19 cellular contexts compared by ENCODE assay signal in the genomic region with DNA sequence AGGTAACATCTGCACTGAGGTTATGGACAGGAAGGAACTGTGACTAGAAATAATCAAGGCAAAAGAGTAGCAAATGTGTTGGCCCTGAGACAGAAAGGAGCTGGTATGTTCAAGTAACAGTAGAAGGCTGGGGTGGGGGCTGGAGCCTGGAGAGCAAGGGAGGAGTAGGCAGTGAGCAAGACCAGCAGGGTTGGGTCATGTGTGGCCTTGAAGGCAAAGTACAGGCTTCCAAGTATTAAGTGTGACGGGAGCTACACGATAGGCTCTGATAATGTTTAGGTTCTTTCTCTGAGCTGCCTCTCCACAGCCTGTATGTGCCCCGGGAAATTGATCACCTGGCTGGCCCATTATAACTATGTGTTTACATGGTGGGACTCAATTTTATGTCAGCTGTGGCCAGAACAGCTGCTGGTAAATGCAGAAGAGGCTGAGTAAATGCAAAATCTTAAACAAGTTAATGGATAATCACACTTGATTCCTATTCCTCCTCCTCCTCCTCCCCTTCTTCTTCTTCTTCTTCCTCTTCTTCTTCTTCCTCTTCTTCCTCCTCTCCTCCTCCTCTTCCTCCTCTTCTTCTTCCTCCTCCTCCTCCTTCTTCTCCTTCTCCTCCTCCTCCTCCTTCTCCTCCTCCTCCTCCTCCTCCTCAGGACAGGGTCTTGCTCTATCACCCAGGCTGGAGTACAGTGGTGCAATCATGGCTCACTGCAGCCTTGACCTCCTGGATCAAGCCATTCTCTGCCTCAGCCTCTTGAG. TPM values are rescaled to one million over a fixed set of nuclear protein-coding genes. Genes with fewer than 3 reads are reported as not detected.
"Had no signal": no experiment of that assay in that cellular context is flagged by ENCODE, and none has a peak within 500 bp of the region (broad histone marks: within the 10 kb centered on the region; RNA-seq: fewer than 3 reads in every experiment).

No MANE protein-coding gene starts in this region.

- H3K4me3 Mint-ChIP-seq: activated CD8-positive, alpha-beta T cell treated with anti-CD3 and anti-CD28 coated beads for 36 hours; dendritic cell treated with granulocyte-macrophage colony-stimulating factor and Interleukin-4, amounts not matched to agents 40 ng/mL and 50 ng/mL, for 4 days; effector memory CD8-positive, alpha-beta T cell; natural killer cell treated with Interleukin-12 subunit alpha and Interleukin-12 subunit beta and Interleukin-15 and Interleukin-18, amount 100 ng/mL, for 72 hours; WTC11 had no signal

- FAIRE-seq: kidney had no signal

- DNase-seq: activated CD4-positive, alpha-beta T cell treated with anti-CD3 and anti-CD28 coated beads for 48 hours; activated CD8-positive, alpha-beta memory T cell treated with anti-CD3 and anti-CD28 coated beads, Interleukin-2, amount 50 U/mL, for 4 hours; activated CD8-positive, alpha-beta T cell treated with anti-CD3 and anti-CD28 coated beads for 36 hours; effector memory CD8-positive, alpha-beta T cell; kidney; left ventricle myocardium superior; mesenchymal stem cell; stimulated activated CD4-positive, alpha-beta T cell treated with anti-CD3 and anti-CD28 coated beads, Interleukin-15, amount 100 ng/mL, for 24 hours; stimulated activated CD4-positive, alpha-beta T cell treated with anti-CD3 and anti-CD28 coated beads, Interleukin-4, amount 100 ng/mL, for 24 hours; stimulated activated naive CD4-positive, alpha-beta T cell; substantia nigra; T-helper 2 cell; trophoblast cell had no signal

- H3K36me3 Mint-ChIP-seq: natural killer cell treated with Interleukin-12 subunit alpha and Interleukin-12 subunit beta and Interleukin-15 and Interleukin-18, amount 100 ng/mL, for 72 hours; WTC11 had no signal

- H3K27ac Mint-ChIP-seq: activated CD8-positive, alpha-beta T cell treated with anti-CD3 and anti-CD28 coated beads for 36 hours; dendritic cell treated with granulocyte-macrophage colony-stimulating factor and Interleukin-4, amounts not matched to agents 40 ng/mL and 50 ng/mL, for 4 days; effector memory CD8-positive, alpha-beta T cell; natural killer cell treated with Interleukin-12 subunit alpha and Interleukin-12 subunit beta and Interleukin-15 and Interleukin-18, amount 100 ng/mL, for 72 hours; WTC11 had no signal

- ATAC-seq: activated CD8-positive, alpha-beta T cell treated with anti-CD3 and anti-CD28 coated beads for 36 hours; effector memory CD8-positive, alpha-beta T cell; left ventricle myocardium superior; natural killer cell treated with Interleukin-12 subunit alpha and Interleukin-12 subunit beta and Interleukin-15 and Interleukin-18, amount 100 ng/mL, for 72 hours; WTC11 had no signal

- H3K9me3 Mint-ChIP-seq: activated CD8-positive, alpha-beta T cell treated with anti-CD3 and anti-CD28 coated beads for 36 hours; dendritic cell treated with granulocyte-macrophage colony-stimulating factor and Interleukin-4, amounts not matched to agents 40 ng/mL and 50 ng/mL, for 4 days; effector memory CD8-positive, alpha-beta T cell; natural killer cell treated with Interleukin-12 subunit alpha and Interleukin-12 subunit beta and Interleukin-15 and Interleukin-18, amount 100 ng/mL, for 72 hours; WTC11 had no signal

- H3K27me3 Mint-ChIP-seq: activated CD8-positive, alpha-beta T cell treated with anti-CD3 and anti-CD28 coated beads for 36 hours had no signal

RNA-seq across cellular contexts. Expression of a gene that starts 9.3 kb away (rescaled TPM):
- total RNA-seq: activated CD8-positive, alpha-beta T cell treated with anti-CD3 and anti-CD28 coated beads for 36 hours; cerebellum; epithelial cell of proximal tubule; kidney; left ventricle myocardium superior; natural killer cell treated with Interleukin-12 subunit alpha and Interleukin-12 subunit beta and Interleukin-15 and Interleukin-18, amount 100 ng/mL, for 72 hours; posterior vena cava; WTC11 had no signal

RNA-seq across cellular contexts. Expression of a gene that starts 18.1 kb away (rescaled TPM):
- total RNA-seq: activated CD8-positive, alpha-beta T cell treated with anti-CD3 and anti-CD28 coated beads for 36 hours; cerebellum; epithelial cell of proximal tubule; kidney; left ventricle myocardium superior; natural killer cell treated with Interleukin-12 subunit alpha and Interleukin-12 subunit beta and Interleukin-15 and Interleukin-18, amount 100 ng/mL, for 72 hours; posterior vena cava; WTC11 had no signal

RNA-seq across cellular contexts. Expression of a gene that starts 24.4 kb away (rescaled TPM):
- total RNA-seq: activated CD8-positive, alpha-beta T cell treated with anti-CD3 and anti-CD28 coated beads for 36 hours; cerebellum; epithelial cell of proximal tubule; kidney; left ventricle myocardium superior; natural killer cell treated with Interleukin-12 subunit alpha and Interleukin-12 subunit beta and Interleukin-15 and Interleukin-18, amount 100 ng/mL, for 72 hours; posterior vena cava; WTC11 had no signal

RNA-seq across cellular contexts. Expression of a gene that starts 50.3 kb away (rescaled TPM):
- total RNA-seq: cerebellum, WTC11 had no signal
